In the genomic region with DNA sequence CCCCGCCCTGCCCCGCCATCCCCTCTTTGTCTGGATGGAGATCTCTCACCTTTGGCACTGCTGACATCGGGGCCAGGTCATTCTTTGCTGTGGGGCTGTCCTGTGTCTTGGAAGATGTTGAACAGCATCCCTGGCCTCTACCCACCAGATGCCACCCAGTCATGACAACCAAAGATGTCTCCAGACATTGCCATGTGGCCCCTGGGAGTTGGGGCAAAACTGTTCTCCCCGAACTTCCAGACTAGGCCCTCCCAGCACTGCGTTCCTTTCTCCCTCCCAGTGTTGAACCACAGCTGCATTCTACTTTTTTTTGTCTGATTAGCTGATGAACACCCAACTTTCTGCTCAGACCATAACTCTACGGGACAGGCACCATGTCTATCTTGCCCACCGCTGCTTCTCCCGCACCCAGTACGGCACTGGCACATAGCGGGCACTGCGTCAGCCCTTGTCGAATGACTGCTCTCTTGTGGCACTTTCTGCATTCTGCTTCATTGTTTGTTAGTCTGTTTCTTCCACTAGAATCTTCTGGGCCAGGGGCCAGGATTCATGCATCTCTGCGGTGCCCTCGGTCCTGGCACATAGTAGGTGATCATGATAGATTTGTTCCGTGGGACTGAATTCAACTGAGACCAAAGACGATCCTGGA, we compare ENCODE assay signal across 17 cellular contexts. TPM values are rescaled to one million over a fixed set of nuclear protein-coding genes. Genes with fewer than 3 reads are reported as not detected.
DNase-seq lines count a peak whose midpoint lies in the region; ATAC-seq, FAIRE-seq and TF ChIP-seq lines count a peak whose summit lies in the region.
"Had no signal": no experiment of that assay in that cellular context is flagged by ENCODE, and none has a peak within 500 bp of the region (broad histone marks: within the 10 kb centered on the region; RNA-seq: fewer than 3 reads in every experiment).

No MANE protein-coding gene starts in this region.

- WGBS in H9 (ENCODE audit: extremely low coverage, insufficient read length, low lambda C conversion rate) = no CpG with 5 or more reads among the region's 16 CpGs

- dilution Hi-C loops in keratinocyte (cut with MboI; ENCODE audit: extremely low pct_ligation_motif_present, low sequenced_read_pairs) = no loop called here

- H3K36me3 ChIP-seq in PC-9 (ENCODE audit: low read depth) (no peaks in the 10 kb centered on the region), keratinocyte (ENCODE audit: control insufficient read depth in 2 of 2, extremely low read depth in 1 of 2, insufficient read depth in 2 of 2, low read length in 2 of 2) (no peaks in the 10 kb centered on the region), gastrocnemius medialis (no peaks in the 10 kb centered on the region)

- FAIRE-seq in keratinocyte (lab: Jason Lieb, UNC) = peak; percentile 48

- CTCF ChIA-PET in PC-9 (lab: Charles Lee) = interaction anchor here (0.7 kb wide), 1 partner anchor 1111 kb away, joined by 3 read pairs; no protein-coding TSS in a partner anchor

- intact Hi-C loops in PC-9 (cut with micrococcal nuclease; ENCODE audit: unreplicated experiment) (no loop called here), gastrocnemius medialis (cut with DNase I; ENCODE audit: low total_unique reads) (no loop called here)

- H3K9me2 ChIP-seq in PC-9 (ENCODE audit: insufficient read depth) = no peaks in the 10 kb centered on the region

- no peak overlapping the region for H2BK15ac ChIP-seq in H9 (ENCODE audit: low read depth, low read length)

- H4K8ac ChIP-seq in H9 (replicated peaks; ENCODE audit: insufficient read length, low read depth, low read length) = no peak overlapping the region

- peak overlapping the region in 2 of 3 experiments; percentile 45 to 97; a peak in 4 of 7 replicates for H3K27ac Mint-ChIP-seq in H9
- H3K27ac Mint-ChIP-seq: B cell; CD4-positive, alpha-beta memory T cell had no signal

- H3K9me3 Mint-ChIP-seq in H9 = 0 out of 5 replicates have a peak, but pooled peaks cover 0 to 4% of the 10 kb centered on the region in 2 experiments
- H3K9me3 Mint-ChIP-seq: CD4-positive, alpha-beta memory T cell had no signal

- H3K79me1 ChIP-seq in H9 (ENCODE audit: insufficient read depth, low read depth, low read length, poor library complexity, severe bottlenecking) = no peaks in the 10 kb centered on the region

- no peak for ATAC-seq in gastrocnemius medialis
- no peak for ATAC-seq in GM18870 (IDR thresholded peaks at IDR 0.05; ENCODE audit: unreplicated experiment)
- ATAC-seq: Panc1 had no signal

- no TSS peak for BruUV-seq in PC-9 (replicated peaks; lab: Mats Ljungman, UMichigan)

- H3K4me2 ChIP-seq in H9 (ENCODE audit: insufficient read depth, insufficient read length, low read length) (no peak overlapping the region), PC-9 (peak overlapping the region; percentile 55), keratinocyte (ENCODE audit: control insufficient read depth, extremely low read depth, insufficient read depth, low read depth, low read length) (no peak overlapping the region)

- no peak overlapping the region for H2AK5ac ChIP-seq in H9 (ENCODE audit: insufficient read length, low read length)

- POLR2A ChIA-PET in PC-9 (lab: Charles Lee; ENCODE audit: unreplicated experiment) = no interaction called here

- no peak overlapping the region for H3K4ac ChIP-seq in H9 (ENCODE audit: low read depth, low read length)

- no peak overlapping the region for H3K9ac ChIP-seq in H9 (ENCODE audit: extremely low read depth, insufficient read length, low read length)
- H3K9ac ChIP-seq in keratinocyte (ENCODE audit: control insufficient read depth, extremely low read depth, insufficient read depth, low read length) = no peak overlapping the region

- H3K9me1 ChIP-seq in keratinocyte (ENCODE audit: control insufficient read depth, extremely low read depth, insufficient read depth, low read length) = no peaks in the 10 kb centered on the region

- no peak overlapping the region for H2BK12ac ChIP-seq in H9 (ENCODE audit: insufficient read length, low read depth, low read length)

- H3K14ac ChIP-seq in H9 (ENCODE audit: insufficient read depth, low read length) = no peak overlapping the region; the same call in 1 of the 2 replicates

- peaks cover 0 to 4% (median 0%) of the 10 kb centered on the region in 3 experiments; a peak in 4 of 7 replicates for H3K36me3 Mint-ChIP-seq in H9 (ENCODE audit: insufficient read depth in 1 of 3, low read depth in 3 of 3)
- H3K36me3 Mint-ChIP-seq: CD4-positive, alpha-beta memory T cell had no signal

- H3K27me3 ChIP-seq in H9 (ENCODE audit: insufficient read depth, low read length) (no peaks in the 10 kb centered on the region), PC-9 (ENCODE audit: insufficient read depth, low read depth) (no peaks in the 10 kb centered on the region), keratinocyte (ENCODE audit: control insufficient read depth, extremely low read depth, insufficient read depth, low read length) (no peaks in the 10 kb centered on the region), gastrocnemius medialis (no peaks in the 10 kb centered on the region)

- H2BK20ac ChIP-seq in H9 (ENCODE audit: low read depth, low read length, poor library complexity, severe bottlenecking) = no peak overlapping the region

- H3K27ac ChIP-seq in H9 (ENCODE audit: insufficient read length, low read depth, low read length) (no peak overlapping the region), PC-9 (peak overlapping the region; percentile 77), keratinocyte (ENCODE audit: control insufficient read depth, insufficient read depth, low read length) (no peak overlapping the region), gastrocnemius medialis (peak overlapping the region; percentile 61 to 82 (median 72))

- no peak for TF ChIP-seq POLR2A in gastrocnemius medialis (IDR thresholded peaks at IDR 0.05)

- H4K91ac ChIP-seq in H9 (ENCODE audit: insufficient read length, low read depth, low read length) = no peak overlapping the region

- H3K4me1 ChIP-seq in H9 (ENCODE audit: insufficient read depth, low read length) = peaks cover 7% of the 10 kb centered on the region; the same call in 1 of the 2 replicates
- peaks cover 25% of the 10 kb centered on the region for H3K4me1 ChIP-seq in PC-9 (replicated peaks; ENCODE audit: insufficient read depth)
- peaks cover 17% of the 10 kb centered on the region for H3K4me1 ChIP-seq in keratinocyte (ENCODE audit: control insufficient read depth, extremely low read depth, insufficient read depth, low read length)
- peaks cover 16 to 26% of the 10 kb centered on the region in 2 donors for H3K4me1 ChIP-seq in gastrocnemius medialis

- H3K18ac ChIP-seq in H9 (ENCODE audit: insufficient read length, low read depth, low read length) = no peak overlapping the region

- H3K79me2 ChIP-seq in H9 (ENCODE audit: insufficient read depth, low read length) = no peaks in the 10 kb centered on the region; the same call in 1 of the 2 replicates
- H3K79me2 ChIP-seq in PC-9 (ENCODE audit: low read depth) = no peaks in the 10 kb centered on the region
- H3K79me2 ChIP-seq in keratinocyte (ENCODE audit: control insufficient read depth, insufficient read depth, low read length) = no peaks in the 10 kb centered on the region

- H2AFZ ChIP-seq in H9 (ENCODE audit: low read length) (no peak overlapping the region), PC-9 (no peak overlapping the region), keratinocyte (ENCODE audit: control insufficient read depth, low read length) (no peak overlapping the region)

- no peaks in the 10 kb centered on the region for H4K20me1 ChIP-seq in H9 (ENCODE audit: control insufficient read depth, insufficient read depth, insufficient read length)
- H4K20me1 ChIP-seq in PC-9 (ENCODE audit: insufficient read depth) = no peaks in the 10 kb centered on the region
- no peaks in the 10 kb centered on the region for H4K20me1 ChIP-seq in keratinocyte (ENCODE audit: control insufficient read depth, extremely low read depth, insufficient read depth, low read length)

- H3T11ph ChIP-seq in H9 (ENCODE audit: low read length) = no peak overlapping the region

- H3K23me2 ChIP-seq in H9 (ENCODE audit: insufficient read length, low read depth, low read length, poor library complexity, severe bottlenecking) = peaks cover 4% of the 10 kb centered on the region

- DNase-seq in H9 (peak; percentile 27), PC-9 (no peak), keratinocyte (ENCODE audit: low read depth, low spot score) (no peak), gastrocnemius medialis (no peak), NCI-H2081 treated with DMSO at 0.1 percent for 48 hours (lab: John Stamatoyannopoulos, UW) (no peak), HuH-7 (ENCODE audit: low spot score) (no peak)
- DNase-seq: ACHN; CD4-positive, alpha-beta memory T cell; GF-D8; GOT3; NCI-H345; NCI-H526 treated with DMSO at 0.1 percent for 48 hours; NK-92 treated with Interleukin-12 subunit alpha and Interleukin-12 subunit beta, amount 100 ng/mL, for 24 hours; SHP77 treated with DMSO at 0.1 percent for 48 hours had no signal

- H3K27me3 Mint-ChIP-seq in H9 (ENCODE audit: low read depth) = no peaks in the 10 kb centered on the region

- TF ChIP-seq CTCF in H9 (conservative IDR thresholded peaks at IDR 0.05) (no peak), PC-9 (conservative IDR thresholded peaks at IDR 0.05) (no peak), keratinocyte (optimal IDR thresholded peaks at IDR 0.05 in 1 of 3, IDR thresholded peaks at IDR 0.05 in 1 of 3, conservative IDR thresholded peaks at IDR 0.05 in 1 of 3; ENCODE audit: extremely low read depth in 1 of 3, insufficient read depth in 2 of 3, low read length in 3 of 3) (no peak), gastrocnemius medialis (IDR thresholded peaks at IDR 0.05 in 4 of 5, conservative IDR thresholded peaks at IDR 0.05 in 1 of 5) (no peak)

- H2BK120ac ChIP-seq in H9 (ENCODE audit: low read depth, low read length, poor library complexity, severe bottlenecking) = no peak overlapping the region

- no peaks in the 10 kb centered on the region for H3F3A ChIP-seq in PC-9 (ENCODE audit: insufficient read depth, low read depth)

- H3K9me3 ChIP-seq in H9 (ENCODE audit: control insufficient read depth, low read depth, low read length) (no peaks in the 10 kb centered on the region), PC-9 (ENCODE audit: insufficient read depth, low read depth) (no peaks in the 10 kb centered on the region), keratinocyte (ENCODE audit: control insufficient read depth, low read depth, low read length) (no peaks in the 10 kb centered on the region), gastrocnemius medialis (no peaks in the 10 kb centered on the region)

- H3K4me3 ChIP-seq in PC-9 (no peak overlapping the region), keratinocyte (ENCODE audit: control insufficient read depth in 2 of 3, extremely low read depth in 1 of 3, insufficient read depth in 2 of 3, low read depth in 1 of 3, low read length in 3 of 3) (no peak overlapping the region), gastrocnemius medialis (no peak overlapping the region)

- no peak overlapping the region for H4K5ac ChIP-seq in H9 (ENCODE audit: insufficient read length, low read depth, low read length)

- H3K23ac ChIP-seq in H9 (ENCODE audit: insufficient read length, low read depth, low read length) = no peak overlapping the region

- H3K56ac ChIP-seq in H9 (ENCODE audit: insufficient read length, low read depth, low read length) = no peak overlapping the region

- in situ Hi-C loops in gastrocnemius medialis (cut with MboI; ENCODE audit: low sequenced_read_pairs in 4 of 4) = loop anchor here in 3 of 4 donors (10.0 to 25.0 kb wide), 2 partner anchors 379 to 381 kb away; no protein-coding TSS in a partner anchor

- no peak overlapping the region for H2BK5ac ChIP-seq in H9 (ENCODE audit: insufficient read length, low read length)

- peaks cover 51 to 61% of the 10 kb centered on the region in 2 experiments for H3K4me1 Mint-ChIP-seq in H9

- H3K4me3 Mint-ChIP-seq in H9 = no peak overlapping the region
- H3K4me3 Mint-ChIP-seq: B cell; CD4-positive, alpha-beta memory T cell had no signal

RNA-seq across cellular contexts. Expression of gene MYL2, which starts 13.1 kb away (rescaled TPM):
- total RNA-seq in H9 (2021) (not detected in 2 replicates), PC-9 (2021) (not detected in 2 replicates), gastrocnemius medialis (1,000 to 10,000 TPM in 3 of 4 donors, 100 to 1,000 TPM in 1; 817 to 5,649 (median 2,775) TPM)
- polyA plus RNA-seq in keratinocyte = 0.08 to 0.41 TPM in 2 of 3 replicates, not detected in the other
- not detected for polyA plus RNA-seq in keratinocyte (2011; ENCODE audit: low read depth)
- 0.10 and 0.18 TPM in 2 replicates for polyA plus RNA-seq in keratinocyte (2011; cell fraction: cytosol; rRNA removed)
- not detected in 2 replicates for polyA plus RNA-seq in keratinocyte (2011; cell fraction: nucleus; rRNA removed)
- 0.30 and 0.52 TPM in 2 replicates for polyA plus RNA-seq in keratinocyte (2012; ENCODE audit: low replicate concordance)
- polyA minus RNA-seq in keratinocyte = not detected in 3 replicates
- polyA minus RNA-seq in keratinocyte (2011; cell fraction: cytosol; rRNA and poly(A)+ RNA removed) = not detected
- not detected in 2 replicates for polyA minus RNA-seq in keratinocyte (2011; cell fraction: nucleus; rRNA and poly(A)+ RNA removed)
- total RNA-seq: CD4-positive, alpha-beta memory T cell had no signal
- polyA plus RNA-seq: CD4-positive, alpha-beta memory T cell had no signal

Comparison
In these comparisons a context has a peak if more than half of its experiments do, and no peak if none do; other contexts are left out.
1. H3K27ac ChIP-seq: peak in PC-9 (single experiment) and gastrocnemius medialis (4 of 4); none in H9 (single experiment) and keratinocyte (single experiment).
2. RNA of gene MYL2, which starts 13.1 kb away (total RNA-seq): 817 to 5,649 TPM in gastrocnemius medialis; not detected in PC-9 and not detected in H9; every median in the first group is over 100 times any median in the second.